ENCODE assay signal across 8 cellular contexts in the genomic region with DNA sequence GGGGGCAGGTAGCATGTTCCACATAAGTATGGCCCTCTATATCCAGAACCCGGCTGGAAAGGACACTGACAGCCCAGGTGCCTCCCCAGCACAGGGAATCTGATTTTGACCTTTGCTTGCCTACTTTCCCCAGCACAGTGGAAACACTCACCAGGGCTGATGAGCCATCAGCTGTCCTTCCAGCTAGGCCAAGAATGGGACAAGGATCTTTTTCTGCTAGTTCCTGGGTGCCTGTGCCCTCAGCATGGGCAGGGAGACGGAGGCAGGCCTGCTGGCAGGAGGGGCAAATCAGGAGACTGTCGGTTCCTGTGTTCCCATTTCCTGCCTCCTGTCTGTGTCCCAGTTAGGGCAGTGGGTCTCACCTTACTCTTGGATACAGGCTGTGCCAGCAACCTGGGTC. TPM values are rescaled to one million over a fixed set of nuclear protein-coding genes. Genes with fewer than 3 reads are reported as not detected.
DNase-seq lines count a peak whose midpoint lies in the region; ATAC-seq and TF ChIP-seq lines count a peak whose summit lies in the region.

No MANE protein-coding gene starts in this region.

- CTCF ChIA-PET in OCI-LY7 (lab: Charles Lee; ENCODE audit: unreplicated experiment): interaction anchor here (1.3 kb wide), 1 partner anchor 14 kb away, joined by 5 read pairs; no protein-coding TSS in a partner anchor

- H3K27me3 ChIP-seq in esophagus muscularis mucosa: peaks cover 0 to 6% (median 0%) of the 10 kb centered on the region in 4 donors
- no peaks in the 10 kb centered on the region for H3K27me3 ChIP-seq in body of pancreas

- BruUV-seq in OCI-LY7 (replicated peaks; lab: Mats Ljungman, UMichigan): TSS peak; percentile 25

- no peaks in the 10 kb centered on the region for H3K9me3 ChIP-seq in OCI-LY7 (ENCODE audit: low read length)
- no peaks in the 10 kb centered on the region for H3K9me3 ChIP-seq in esophagus muscularis mucosa
- no peaks in the 10 kb centered on the region for H3K9me3 ChIP-seq in body of pancreas

- peak overlapping the region; percentile 98 for H3K27ac ChIP-seq in OCI-LY7 (ENCODE audit: low read depth, low read length, poor library complexity, severe bottlenecking)
- H3K27ac ChIP-seq in esophagus muscularis mucosa (replicated peaks in 1 of 4): no peak overlapping the region
- H3K27ac ChIP-seq in body of pancreas: peak overlapping the region in 2 of 4 donors; percentile 57 to 66

- TF ChIP-seq CTCF in OCI-LY7 (conservative IDR thresholded peaks at IDR 0.05; ENCODE audit: low read length) (no peak), esophagus muscularis mucosa (IDR thresholded peaks at IDR 0.05) (no peak), osteocyte (IDR thresholded peaks at IDR 0.05) (no peak), body of pancreas (IDR thresholded peaks at IDR 0.05) (no peak)

- intact Hi-C loops in OCI-LY7 (cut with micrococcal nuclease; ENCODE audit: unreplicated experiment): loop anchor here (2.0 to 10.0 kb wide), 7 partner anchors 220 to 1688 kb away; partner anchors contain the start of gene THG1L
- intact Hi-C loops in esophagus muscularis mucosa (cut with DNase I): loop anchor here (10.0 kb wide), 1 partner anchor 122 kb away; the partner anchor contains the start of gene MED7
- intact Hi-C loops in body of pancreas (cut with DNase I): no loop called here

- H3K9me3 Mint-ChIP-seq in osteocyte (ENCODE audit: unreplicated experiment): no peaks in the 10 kb centered on the region

- H4K20me1 ChIP-seq in OCI-LY7 (ENCODE audit: insufficient read depth, low read length): no peaks in the 10 kb centered on the region

- peak overlapping the region; percentile 70 for H3K4me3 Mint-ChIP-seq in osteocyte (ENCODE audit: unreplicated experiment)

- H3K4me2 ChIP-seq in OCI-LY7 (ENCODE audit: low read length): peak overlapping the region; percentile 100

- WGBS in esophagus muscularis mucosa: 88% methylated on average over 3 of the region's 3 CpGs
- WGBS in body of pancreas, 2 donors: 65 to 86% methylated on average over 3 of the region's 3 CpGs

- ATAC-seq in body of pancreas (no peak), HG02973 (IDR thresholded peaks at IDR 0.05; ENCODE audit: unreplicated experiment) (no peak), HG03097 (IDR thresholded peaks at IDR 0.05; ENCODE audit: low FRiP score, unreplicated experiment) (no peak)

- no peaks in the 10 kb centered on the region for H3K36me3 Mint-ChIP-seq in osteocyte (ENCODE audit: unreplicated experiment)

- H3K27ac Mint-ChIP-seq in osteocyte (ENCODE audit: unreplicated experiment): no peak overlapping the region

- peaks cover 53% of the 10 kb centered on the region for H3K79me2 ChIP-seq in OCI-LY7 (ENCODE audit: insufficient read depth, low read depth, low read length)

- no peak for TF ChIP-seq POLR2A in esophagus muscularis mucosa (IDR thresholded peaks at IDR 0.05; ENCODE audit: low read depth)
- TF ChIP-seq POLR2A in body of pancreas (IDR thresholded peaks at IDR 0.05): no peak

- POLR2A ChIA-PET in OCI-LY7 (lab: Charles Lee): interaction anchor here (0.6 to 2.9 kb wide), 12 partner anchors 9 to 352 kb away, joined by 3 to 11 read pairs (median 5); partner anchors contain the start of gene MED7

- H3K4me1 ChIP-seq in OCI-LY7 (ENCODE audit: insufficient read depth, low read length, poor library complexity, severe bottlenecking): peaks cover 75% of the 10 kb centered on the region
- H3K4me1 ChIP-seq in esophagus muscularis mucosa: peaks cover 16 to 22% (median 19%) of the 10 kb centered on the region in 4 donors
- peaks cover 16% of the 10 kb centered on the region for H3K4me1 ChIP-seq in body of pancreas

- DNase-seq in OCI-LY7 (ENCODE audit: low spot score) (no peak), esophagus muscularis mucosa (ENCODE audit: extremely low spot score) (no peak), osteocyte (ENCODE audit: extremely low spot score, unreplicated experiment) (no peak), body of pancreas (no peak), NCI-H524 (lab: John Stamatoyannopoulos, UW) (no peak)

- no peak for TF ChIP-seq EP300 in esophagus muscularis mucosa (IDR thresholded peaks at IDR 0.05)

- H3K4me3 ChIP-seq in GM08714 (ENCODE audit: low read length): peak overlapping the region; percentile 78
- peak overlapping the region; percentile 82 for H3K4me3 ChIP-seq in OCI-LY7 (ENCODE audit: low read depth, low read length, poor library complexity, severe bottlenecking)
- H3K4me3 ChIP-seq in esophagus muscularis mucosa: peak overlapping the region in 3 of 4 donors; percentile 65 to 97 (median 84)
- no peak overlapping the region for H3K4me3 ChIP-seq in body of pancreas

- H3K27me3 Mint-ChIP-seq in osteocyte (ENCODE audit: unreplicated experiment): peaks cover 13% of the 10 kb centered on the region

- H3K36me3 ChIP-seq in OCI-LY7 (ENCODE audit: insufficient read depth, low read length) (peaks cover 31% of the 10 kb centered on the region), esophagus muscularis mucosa (no peaks in the 10 kb centered on the region), body of pancreas (replicated peaks in 1 of 2; ENCODE audit: insufficient read depth in 1 of 2, low read depth in 2 of 2) (no peaks in the 10 kb centered on the region)

- peaks cover 4% of the 10 kb centered on the region for H3K4me1 Mint-ChIP-seq in osteocyte (ENCODE audit: unreplicated experiment)

- no peaks in the 10 kb centered on the region for H3K9me2 ChIP-seq in OCI-LY7 (ENCODE audit: insufficient read depth, low read length)

- no peak overlapping the region for H2AFZ ChIP-seq in OCI-LY7 (ENCODE audit: low read length)

RNA-seq across cellular contexts. Expression of gene CYFIP2, which starts 1.1 kb away (rescaled TPM):
- total RNA-seq in OCI-LY7 (2014; rRNA removed; shearing (Covaris generic)): 221 and 258 TPM in 2 replicates
- 419 and 461 TPM in 2 replicates for total RNA-seq in OCI-LY7 (2022)
- 10 to 100 TPM; 12.6 to 24.9 (median 14.6) TPM for total RNA-seq in esophagus muscularis mucosa
- total RNA-seq in osteocyte: 26.4 and 33.4 TPM in 2 replicates
- 10 to 100 TPM; 15.6 to 22.1 TPM for total RNA-seq in body of pancreas

Comparison
In these comparisons a context has a peak if more than half of its experiments do, and no peak if none do; other contexts are left out.
1. H3K4me3 ChIP-seq: peak in GM08714 (single experiment), OCI-LY7 (single experiment) and esophagus muscularis mucosa (3 of 4); none in body of pancreas (0 of 2).